Comparison of ENCODE assay signal across 9 cellular contexts in the genomic region with DNA sequence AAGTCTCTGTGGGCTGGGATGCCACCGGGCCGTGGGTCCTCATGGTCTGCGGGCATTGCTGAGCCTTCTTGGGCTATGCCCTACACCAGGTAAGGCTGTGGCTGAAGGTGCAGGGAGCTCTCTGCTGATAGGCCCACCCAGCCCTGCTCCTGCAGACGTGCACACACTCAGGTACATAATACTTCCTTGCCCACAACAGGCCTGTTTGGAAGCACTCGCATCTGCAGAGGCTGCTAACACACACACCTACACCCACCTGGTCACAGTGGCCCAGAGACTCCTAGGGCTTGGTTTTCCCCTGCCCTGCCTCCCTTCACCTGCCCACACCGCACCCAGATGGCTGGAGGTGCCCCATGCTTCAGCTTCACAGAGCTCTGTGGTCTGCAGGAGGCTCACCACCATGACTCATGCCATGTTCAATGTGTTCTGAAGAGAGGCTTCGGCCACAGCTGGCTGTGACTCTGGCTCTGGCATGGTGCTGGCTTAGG.
A peak's percentile ranks its signal among the peaks of the same experiment; 100 is the strongest.
DNase-seq lines count a peak whose midpoint lies in the region; ATAC-seq lines count a peak whose summit lies in the region.
"Had no signal": no experiment of that assay in that cellular context is flagged by ENCODE, and none has a peak within 500 bp of the region (broad histone marks: within the 10 kb centered on the region; RNA-seq: fewer than 3 reads in every experiment).

No MANE protein-coding gene starts in this region.

- H3K4me3 Mint-ChIP-seq in activated CD4-positive, alpha-beta T cell treated with anti-CD3 and anti-CD28 coated beads, Interleukin-2, amount 10 ng/mL, durations not matched to agents 24 days and 14 days: no peak overlapping the region
- H3K4me3 Mint-ChIP-seq: IgD-negative memory B cell had no signal

- DNase-seq in activated CD4-positive, alpha-beta T cell treated with anti-CD3 and anti-CD28 coated beads for 48 hours: peak; percentile 62
- no peak for DNase-seq in activated CD4-positive, alpha-beta T cell treated with anti-CD3 and anti-CD28 coated beads, Interleukin-2, amount 10 ng/mL, durations not matched to agents 24 days and 14 days
- DNase-seq in SW480 (ENCODE audit: low spot score) (peak; percentile 92), HT-29 (ENCODE audit: low spot score) (no peak)
- peak; percentile 1 for DNase-seq in effector CD4-positive, alpha-beta T cell
- peak; percentile 27 to 33 for DNase-seq in stimulated activated CD8-positive, alpha-beta memory T cell treated with anti-CD3 and anti-CD28 coated beads, Interleukin-2, amount 100 ng/mL, for 48 hours (ENCODE audit: low read depth in 2 of 2)
- no peak for DNase-seq in effector CD8-positive, alpha-beta T cell (lab: John Stamatoyannopoulos, UW)

- H3K36me3 Mint-ChIP-seq in activated CD4-positive, alpha-beta T cell treated with anti-CD3 and anti-CD28 coated beads, Interleukin-2, amount 10 ng/mL, durations not matched to agents 24 days and 14 days (ENCODE audit: low read depth): no peaks in the 10 kb centered on the region

- H3K27me3 Mint-ChIP-seq in activated CD4-positive, alpha-beta T cell treated with anti-CD3 and anti-CD28 coated beads, Interleukin-2, amount 10 ng/mL, durations not matched to agents 24 days and 14 days: no peaks in the 10 kb centered on the region

- peaks cover 6% of the 10 kb centered on the region for H3K4me1 Mint-ChIP-seq in activated CD4-positive, alpha-beta T cell treated with anti-CD3 and anti-CD28 coated beads, Interleukin-2, amount 10 ng/mL, durations not matched to agents 24 days and 14 days

- no peak overlapping the region for H3K27ac Mint-ChIP-seq in activated CD4-positive, alpha-beta T cell treated with anti-CD3 and anti-CD28 coated beads, Interleukin-2, amount 10 ng/mL, durations not matched to agents 24 days and 14 days
- H3K27ac Mint-ChIP-seq: IgD-negative memory B cell had no signal

- intact Hi-C loops in activated CD4-positive, alpha-beta T cell treated with anti-CD3 and anti-CD28 coated beads, Interleukin-2, amount 10 ng/mL, durations not matched to agents 24 days and 14 days (cut with micrococcal nuclease): no loop called here

- no peak for ATAC-seq in HG02885 (IDR thresholded peaks at IDR 0.05; ENCODE audit: poor library complexity, unreplicated experiment)

- H3K9me3 Mint-ChIP-seq in activated CD4-positive, alpha-beta T cell treated with anti-CD3 and anti-CD28 coated beads, Interleukin-2, amount 10 ng/mL, durations not matched to agents 24 days and 14 days: no peaks in the 10 kb centered on the region
- H3K9me3 Mint-ChIP-seq: IgD-negative memory B cell had no signal

Comparison
In these comparisons a context has a peak if more than half of its experiments do, and no peak if none do; other contexts are left out.
1. DNase-seq: peak in activated CD4-positive, alpha-beta T cell treated with anti-CD3 and anti-CD28 coated beads for 48 hours (single experiment), SW480 (single experiment), effector CD4-positive, alpha-beta T cell (single experiment) and stimulated activated CD8-positive, alpha-beta memory T cell treated with anti-CD3 and anti-CD28 coated beads, Interleukin-2, amount 100 ng/mL, for 48 hours (2 of 2); none in activated CD4-positive, alpha-beta T cell treated with anti-CD3 and anti-CD28 coated beads, Interleukin-2, amount 10 ng/mL, durations not matched to agents 24 days and 14 days (single experiment), HT-29 (single experiment) and effector CD8-positive, alpha-beta T cell (single experiment).